ENCODE assay signal across 9 cellular contexts in the genomic region with DNA sequence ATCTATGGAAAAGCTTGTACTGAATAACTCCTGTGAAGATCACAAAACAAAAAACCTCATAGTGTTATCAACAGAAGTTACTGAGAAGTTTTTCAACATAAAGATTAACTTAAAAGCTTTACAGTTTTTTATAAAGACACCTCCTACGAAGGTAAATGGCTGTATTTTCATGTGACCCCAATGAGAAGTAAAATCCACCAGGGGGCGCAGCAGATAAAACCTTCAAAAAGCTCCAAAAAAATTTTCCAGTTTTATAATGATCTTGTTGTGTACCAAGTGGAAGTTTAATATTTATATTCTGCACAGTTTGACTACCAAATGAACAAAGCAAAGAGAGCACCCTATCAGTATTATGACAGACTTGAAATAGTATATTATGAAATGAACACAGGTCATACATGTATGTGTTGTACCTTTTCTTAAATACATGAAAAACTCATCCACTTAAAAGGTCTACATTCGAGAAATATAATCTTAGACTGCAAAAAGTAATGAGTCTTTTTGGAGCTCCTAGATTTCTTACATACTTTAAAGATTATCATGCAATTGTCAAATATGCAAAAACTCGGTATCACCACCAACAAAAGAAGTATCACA. TPM values are rescaled to one million over a fixed set of nuclear protein-coding genes. Genes with fewer than 3 reads are reported as not detected.
DNase-seq lines count a peak whose midpoint lies in the region; ATAC-seq and TF ChIP-seq lines count a peak whose summit lies in the region.
"Had no signal": no experiment of that assay in that cellular context is flagged by ENCODE, and none has a peak within 500 bp of the region (broad histone marks: within the 10 kb centered on the region; RNA-seq: fewer than 3 reads in every experiment).

No MANE protein-coding gene starts in this region.

- no peak overlapping the region for H3K4me3 Mint-ChIP-seq in naive B cell
- H3K4me3 Mint-ChIP-seq: stimulated activated naive B cell treated with anti-CD40 and anti-IgM and Interleukin-4, amounts not matched to agents 10 μg/mL and 1 μg/mL and 100 μg/mL, for 72 hours had no signal

- POLR2A ChIA-PET in AG04449 (lab: Yijun Ruan, JAX) = no interaction called here

- peak; percentile 38 to 67 for ATAC-seq in naive B cell (ENCODE audit: low read depth in 2 of 2)

- H3K36me3 Mint-ChIP-seq in naive B cell = no peaks in the 10 kb centered on the region

- H3K4me1 Mint-ChIP-seq in naive B cell = peaks cover 41 to 55% (median 52%) of the 10 kb centered on the region in 3 donors

- DNase-seq in AG04449 (ENCODE audit: low read depth, low spot score) (peak; percentile 5), HAP-1 (ENCODE audit: low spot score in 2 of 2) (peak; percentile 42 to 64), SK-MEL-5 (ENCODE audit: low read depth, low spot score) (peak; percentile 76), dedifferentiated amniotic fluid mesenchymal stem cell (ENCODE audit: extremely low spot score) (peak; percentile 26), naive B cell (peak; percentile 37), HuH-7 (ENCODE audit: low spot score) (no peak), GOT3 (lab: John Stamatoyannopoulos, UW) (no peak), NCI-H1436 (lab: John Stamatoyannopoulos, UW) (no peak)
- DNase-seq: stimulated activated naive B cell treated with anti-CD40 and anti-IgM and Interleukin-4, amounts not matched to agents 10 μg/mL and 1 μg/mL and 100 μg/mL, for 72 hours had no signal

- CTCF ChIA-PET in AG04449 (lab: Yijun Ruan, JAX) = interaction anchor here (0.8 to 9.5 kb wide), 42 partner anchors 8 to 262 kb away, joined by 3 to 131 read pairs (median 6); partner anchors contain the start of genes PNO1 and PPP3R1

- peak overlapping the region in 3 of 6 donors; percentile 6 to 94 (median 25) for H3K27ac Mint-ChIP-seq in naive B cell

- in situ Hi-C loops in HAP-1 (cut with MboI; ENCODE audit: low sequenced_read_pairs) = loop anchor here (25.0 kb wide), 1 partner anchor 91 kb away; no protein-coding TSS in a partner anchor
- in situ Hi-C loops in SK-MEL-5 (cut with HindIII; ENCODE audit: low pct_unique_long_range_greater_than_20kb, low sequenced_read_pairs) = no loop called here

- no peaks in the 10 kb centered on the region for H3K36me3 ChIP-seq in HAP-1 (replicated peaks)

- no peaks in the 10 kb centered on the region for H3K9me3 Mint-ChIP-seq in naive B cell
- H3K9me3 Mint-ChIP-seq: stimulated activated naive B cell treated with anti-CD40 and anti-IgM and Interleukin-4, amounts not matched to agents 10 μg/mL and 1 μg/mL and 100 μg/mL, for 72 hours had no signal

- H3K4me1 ChIP-seq in HAP-1 = peaks cover 7% of the 10 kb centered on the region; the same call in 1 of the 2 replicates

- no peaks in the 10 kb centered on the region for H3K9me3 ChIP-seq in HAP-1

- H3K27me3 ChIP-seq in HAP-1 (ENCODE audit: low read depth) = no peaks in the 10 kb centered on the region

- no peaks in the 10 kb centered on the region for H3K27me3 Mint-ChIP-seq in naive B cell
- H3K27me3 Mint-ChIP-seq: stimulated activated naive B cell treated with anti-CD40 and anti-IgM and Interleukin-4, amounts not matched to agents 10 μg/mL and 1 μg/mL and 100 μg/mL, for 72 hours had no signal

- H3K4me3 ChIP-seq in AG04449 (ENCODE audit: low read depth, low read length) (no peak overlapping the region), HAP-1 (no peak overlapping the region)

- peak; percentile 40 for TF ChIP-seq CTCF in AG04449 (IDR thresholded peaks at IDR 0.05; ENCODE audit: insufficient read depth, low read length, missing control alignments)

RNA-seq across cellular contexts. Expression of gene PNO1, which starts 38.5 kb away (rescaled TPM):
- total RNA-seq in SK-MEL-5 (2014; rRNA removed; shearing (Covaris generic)) = 65.5 and 72.6 TPM in 2 replicates
- 50.4 and 52.8 TPM in 2 replicates for polyA plus RNA-seq in SK-MEL-5 (2015; cell fraction: cytosol; rRNA removed)
- 21.9 and 22.1 TPM in 2 replicates for polyA plus RNA-seq in SK-MEL-5 (2015; cell fraction: nucleus; rRNA removed)
- polyA plus RNA-seq in naive B cell (ENCODE audit: low read depth in 6 of 6) = 10 to 100 TPM; 17.2 to 33.2 (median 19.5) TPM

RNA-seq across cellular contexts. Expression of gene PPP3R1, which starts 56.1 kb away (rescaled TPM):
- 20.3 and 23.6 TPM in 2 replicates for total RNA-seq in SK-MEL-5 (2014; rRNA removed; shearing (Covaris generic))
- polyA plus RNA-seq in SK-MEL-5 (2015; cell fraction: cytosol; rRNA removed) = 54.3 and 71.1 TPM in 2 replicates
- polyA plus RNA-seq in SK-MEL-5 (2015; cell fraction: nucleus; rRNA removed) = 20.5 and 23.5 TPM in 2 replicates
- polyA plus RNA-seq in naive B cell (ENCODE audit: low read depth in 6 of 6) = 10 to 100 TPM in 1 of 6 donors, 1 to 10 TPM in 5; 1.4 to 11.2 (median 6.6) TPM

Comparison
In these comparisons a context has a peak if more than half of its experiments do, and no peak if none do; other contexts are left out.
1. DNase-seq: peak in AG04449 (single experiment), HAP-1 (2 of 2), SK-MEL-5 (single experiment), dedifferentiated amniotic fluid mesenchymal stem cell (single experiment) and naive B cell (single experiment); none in HuH-7 (single experiment), GOT3 (single experiment) and NCI-H1436 (single experiment).